In the genomic region with DNA sequence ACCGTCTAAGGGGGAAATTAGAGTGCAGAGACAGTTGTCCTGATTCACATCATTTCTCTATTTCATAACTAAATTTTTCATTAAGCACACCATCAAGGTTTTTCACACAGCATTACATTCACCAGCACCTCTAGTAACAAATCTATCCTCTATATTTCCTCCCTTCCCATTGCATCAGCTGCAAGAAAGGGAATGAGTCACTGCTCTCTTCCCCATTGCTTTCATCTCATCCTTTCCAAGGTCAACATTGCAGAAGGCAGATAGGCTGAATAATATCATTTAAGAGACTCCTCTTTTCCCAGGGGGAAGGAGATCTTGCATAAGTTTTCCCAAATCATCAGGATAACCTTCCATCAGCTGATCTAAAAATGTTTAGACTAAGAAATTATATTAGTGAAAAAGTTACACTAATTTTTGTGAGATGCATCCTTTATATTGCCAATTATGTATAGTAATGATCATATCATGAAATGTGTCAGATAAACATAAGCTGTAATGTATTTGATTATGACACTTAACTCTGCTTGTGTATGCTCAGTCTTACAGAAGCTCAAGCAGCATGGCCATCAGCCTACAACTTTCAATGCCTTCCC, we compare ENCODE assay signal across 8 cellular contexts. TPM values are rescaled to one million over a fixed set of nuclear protein-coding genes. Genes with fewer than 3 reads are reported as not detected.
DNase-seq lines count a peak whose midpoint lies in the region; ATAC-seq and TF ChIP-seq lines count a peak whose summit lies in the region.

No MANE protein-coding gene starts in this region.

- no peak for TF ChIP-seq CTCF in GM20000 (IDR thresholded peaks at IDR 0.05; ENCODE audit: extremely low read depth, missing control alignments)

- DNase-seq in DMS53 (lab: John Stamatoyannopoulos, UW) (peak; percentile 81), LHCN-M2 (ENCODE audit: low read depth) (peak; percentile 88), amniotic epithelial cell (ENCODE audit: low read depth) (peak; percentile 90), myocyte (ENCODE audit: low read depth) (peak; percentile 58), GM20000 (ENCODE audit: low spot score) (no peak), NCI-H524 treated with DMSO at 0.1 percent for 48 hours (lab: John Stamatoyannopoulos, UW) (no peak)
- DNase-seq in activated effector memory CD4-positive, alpha-beta T cell treated with Interleukin-2 at 50 U/mL for 16 hours, result no peak

- ATAC-seq in GM21529 (IDR thresholded peaks at IDR 0.05; ENCODE audit: unreplicated experiment), result no peak

RNA-seq across cellular contexts. Expression of a gene that starts 4.3 kb away (rescaled TPM):
- total RNA-seq in LHCN-M2 (2014; rRNA removed), result 15.0 and 17.7 TPM in 2 replicates
- 8.3 TPM for polyA plus RNA-seq in LHCN-M2 (2012)
- 12.1 and 12.9 TPM in 2 replicates for total RNA-seq in myocyte
- polyA plus RNA-seq in myocyte (2012), result 5.0 TPM

RNA-seq across cellular contexts. Expression of a gene that starts 4.5 kb away (rescaled TPM):
- 38.5 and 40.1 TPM in 2 replicates for total RNA-seq in LHCN-M2 (2014; rRNA removed)
- 16.5 TPM for polyA plus RNA-seq in LHCN-M2 (2012)
- total RNA-seq in myocyte, result 0.78 and 1.2 TPM in 2 replicates
- 0.32 TPM for polyA plus RNA-seq in myocyte (2012)

Comparison
In these comparisons a context has a peak if more than half of its experiments do, and no peak if none do; other contexts are left out.
1. DNase-seq: peak in DMS53 (single experiment), LHCN-M2 (single experiment), amniotic epithelial cell (single experiment) and myocyte (single experiment); none in GM20000 (single experiment), NCI-H524 treated with DMSO at 0.1 percent for 48 hours (single experiment) and activated effector memory CD4-positive, alpha-beta T cell treated with Interleukin-2 at 50 U/mL for 16 hours (single experiment).
2. RNA of a gene that starts 4.5 kb away (total RNA-seq): 38.5 to 40.1 TPM in LHCN-M2; 0.78 to 1.2 TPM in myocyte; every median in the first group is over 10 times any median in the second.